1 cellular context compared by ENCODE assay signal in the genomic region with DNA sequence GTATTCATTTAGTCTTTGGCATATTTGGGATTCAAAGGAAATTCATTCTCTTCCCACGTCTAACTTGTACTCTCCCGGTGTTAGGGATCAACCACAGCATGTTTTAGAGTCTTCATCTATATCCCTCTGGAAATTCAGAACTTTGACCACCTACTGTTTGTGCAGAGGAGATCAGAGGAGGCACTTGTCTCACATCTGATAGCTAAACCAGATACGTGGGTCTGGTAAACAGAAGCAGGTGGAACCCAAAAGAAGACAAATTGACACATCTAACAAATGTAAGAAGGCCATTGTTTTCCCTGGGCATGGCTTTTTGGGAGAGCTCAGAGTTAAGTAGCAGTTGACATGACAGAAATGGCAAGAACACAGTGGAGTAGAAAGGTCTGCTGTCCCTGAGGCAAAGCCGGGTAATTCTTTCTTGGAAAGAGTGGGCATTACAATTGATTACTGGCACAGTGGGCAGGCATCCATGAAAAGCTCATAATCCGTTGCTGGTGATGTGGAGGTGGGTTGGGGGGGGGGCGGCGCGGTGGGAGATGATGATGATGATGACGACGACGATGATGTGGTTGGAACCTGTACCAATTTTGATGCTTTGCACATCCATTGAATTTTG.
TF ChIP-seq lines count a peak whose summit lies in the region.

No MANE protein-coding gene starts in this region.

TF ChIP-seq in HepG2, 621 proteins besides CTCF, POLR2A, EP300 and RAD21 (continued from another document and continues in another):
- TF ChIP-seq HES4 (CRISPR knock-in tag; IDR thresholded peaks at IDR 0.05; ENCODE audit: borderline replicate concordance): no peak
- TF ChIP-seq ZNF7 (CRISPR knock-in tag; IDR thresholded peaks at IDR 0.05): no peak
- TF ChIP-seq RAD51 (IDR thresholded peaks at IDR 0.05; ENCODE audit: borderline replicate concordance): no peak
- TF ChIP-seq ZNF790 (CRISPR knock-in tag; IDR thresholded peaks at IDR 0.05; ENCODE audit: borderline replicate concordance): no peak
- no peak for TF ChIP-seq GLI4 (CRISPR knock-in tag; IDR thresholded peaks at IDR 0.05; ENCODE audit: borderline replicate concordance)
- no peak for TF ChIP-seq MYNN (CRISPR knock-in tag; IDR thresholded peaks at IDR 0.05; ENCODE audit: low read depth)
- TF ChIP-seq TAF1 (CRISPR knock-in tag; IDR thresholded peaks at IDR 0.05): no peak
- TF ChIP-seq ZBTB25 (CRISPR knock-in tag; IDR thresholded peaks at IDR 0.05): no peak; the same call in 1 of the 2 replicates
- peak; percentile 78; the same call in 1 of the 2 replicates for TF ChIP-seq ZNF878 (CRISPR knock-in tag; IDR thresholded peaks at IDR 0.05)
- no peak for TF ChIP-seq ZNF781 (CRISPR knock-in tag; IDR thresholded peaks at IDR 0.05; ENCODE audit: borderline replicate concordance, not compliant biosample characterization)
- no peak for TF ChIP-seq ZFYVE20 (CRISPR knock-in tag; IDR thresholded peaks at IDR 0.05; ENCODE audit: borderline replicate concordance, low read depth)
- TF ChIP-seq MAFG (CRISPR knock-in tag; IDR thresholded peaks at IDR 0.05): no peak
- no peak for TF ChIP-seq ZNF619 (CRISPR knock-in tag; IDR thresholded peaks at IDR 0.05)
- no peak for TF ChIP-seq USF2 (IDR thresholded peaks at IDR 0.05; ENCODE audit: low read depth, low read length)
- TF ChIP-seq USF2 (CRISPR knock-in tag; IDR thresholded peaks at IDR 0.05; ENCODE audit: borderline replicate concordance): no peak
- TF ChIP-seq ZNF605 (CRISPR knock-in tag; IDR thresholded peaks at IDR 0.05): no peak
- TF ChIP-seq NFE2L1 (CRISPR knock-in tag; IDR thresholded peaks at IDR 0.05; ENCODE audit: borderline replicate concordance): no peak
- no peak for TF ChIP-seq ZNF33B (CRISPR knock-in tag; IDR thresholded peaks at IDR 0.05)
- TF ChIP-seq SALL1 (CRISPR knock-in tag; IDR thresholded peaks at IDR 0.05): peak; percentile 80
- no peak for TF ChIP-seq ZFP37 (CRISPR knock-in tag; IDR thresholded peaks at IDR 0.05; ENCODE audit: borderline replicate concordance)
- peak; percentile 37; the same call in 1 of the 2 replicates for TF ChIP-seq ZNF788 (CRISPR knock-in tag; IDR thresholded peaks at IDR 0.05; ENCODE audit: borderline replicate concordance)
- no peak for TF ChIP-seq CHD4 (IDR thresholded peaks at IDR 0.05; ENCODE audit: borderline replicate concordance, low read length)
- no peak for TF ChIP-seq ZNF747 (CRISPR knock-in tag; IDR thresholded peaks at IDR 0.05; ENCODE audit: borderline replicate concordance)
- TF ChIP-seq PTBP1 (IDR thresholded peaks at IDR 0.05; ENCODE audit: low read depth, low read length, poor library complexity, severe bottlenecking): no peak
- peak; percentile 78 for TF ChIP-seq NR2F6 (IDR thresholded peaks at IDR 0.05)
- TF ChIP-seq NR2F6 (CRISPR knock-in tag; IDR thresholded peaks at IDR 0.05): peak; percentile 79
- TF ChIP-seq TOE1 (CRISPR knock-in tag; IDR thresholded peaks at IDR 0.05): no peak
- TF ChIP-seq MEF2D (CRISPR knock-in tag; IDR thresholded peaks at IDR 0.05): 0 out of 2 replicates have a peak, but pooled peaks have one; percentile 38
- TF ChIP-seq SPEN (CRISPR knock-in tag; IDR thresholded peaks at IDR 0.05; ENCODE audit: low read depth): no peak
- TF ChIP-seq, protein P1, sequence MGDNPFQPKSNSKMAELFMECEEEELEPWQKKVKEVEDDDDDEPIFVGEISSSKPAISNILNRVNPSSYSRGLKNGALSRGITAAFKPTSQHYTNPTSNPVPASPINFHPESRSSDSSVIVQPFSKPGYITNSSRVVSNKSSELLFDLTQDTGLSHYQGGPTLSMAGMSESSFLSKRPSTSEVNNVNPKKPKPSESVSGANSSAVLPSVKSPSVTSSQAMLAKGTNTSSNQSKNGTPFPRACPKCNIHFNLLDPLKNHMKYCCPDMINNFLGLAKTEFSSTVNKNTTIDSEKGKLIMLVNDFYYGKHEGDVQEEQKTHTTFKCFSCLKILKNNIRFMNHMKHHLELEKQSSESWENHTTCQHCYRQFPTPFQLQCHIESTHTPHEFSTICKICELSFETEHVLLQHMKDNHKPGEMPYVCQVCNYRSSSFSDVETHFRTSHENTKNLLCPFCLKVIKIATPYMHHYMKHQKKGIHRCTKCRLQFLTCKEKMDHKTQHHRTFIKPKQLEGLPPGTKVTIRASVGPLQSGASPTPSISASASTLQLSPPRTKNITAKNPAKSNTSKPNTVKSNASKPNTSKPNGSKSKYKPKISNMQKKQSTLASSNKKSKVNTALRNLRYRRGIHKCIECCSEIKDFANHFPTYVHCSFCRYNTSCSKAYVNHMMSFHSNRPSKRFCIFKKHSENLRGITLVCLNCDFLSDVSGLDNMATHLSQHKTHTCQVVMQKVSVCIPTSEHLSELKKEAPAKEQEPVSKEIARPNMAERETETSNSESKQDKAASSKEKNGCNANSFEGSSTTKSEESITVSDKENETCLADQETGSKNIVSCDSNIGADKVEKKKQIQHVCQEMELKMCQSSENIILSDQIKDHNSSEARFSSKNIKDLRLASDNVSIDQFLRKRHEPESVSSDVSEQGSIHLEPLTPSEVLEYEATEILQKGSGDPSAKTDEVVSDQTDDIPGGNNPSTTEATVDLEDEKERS (CRISPR knock-in tag; IDR thresholded peaks at IDR 0.05): no peak; the same call in 1 of the 2 replicates
- no peak for TF ChIP-seq HNRNPK (IDR thresholded peaks at IDR 0.05; ENCODE audit: low read depth, low read length, poor library complexity, severe bottlenecking)
- peak; percentile 69 for TF ChIP-seq ASH2L (IDR thresholded peaks at IDR 0.05; ENCODE audit: insufficient read length, low read depth, low read length)
- no peak for TF ChIP-seq GPN1 (CRISPR knock-in tag; IDR thresholded peaks at IDR 0.05; ENCODE audit: borderline replicate concordance)
- TF ChIP-seq PAXIP1 (CRISPR knock-in tag; conservative IDR thresholded peaks at IDR 0.05): peak; percentile 98
- TF ChIP-seq, protein P2, sequence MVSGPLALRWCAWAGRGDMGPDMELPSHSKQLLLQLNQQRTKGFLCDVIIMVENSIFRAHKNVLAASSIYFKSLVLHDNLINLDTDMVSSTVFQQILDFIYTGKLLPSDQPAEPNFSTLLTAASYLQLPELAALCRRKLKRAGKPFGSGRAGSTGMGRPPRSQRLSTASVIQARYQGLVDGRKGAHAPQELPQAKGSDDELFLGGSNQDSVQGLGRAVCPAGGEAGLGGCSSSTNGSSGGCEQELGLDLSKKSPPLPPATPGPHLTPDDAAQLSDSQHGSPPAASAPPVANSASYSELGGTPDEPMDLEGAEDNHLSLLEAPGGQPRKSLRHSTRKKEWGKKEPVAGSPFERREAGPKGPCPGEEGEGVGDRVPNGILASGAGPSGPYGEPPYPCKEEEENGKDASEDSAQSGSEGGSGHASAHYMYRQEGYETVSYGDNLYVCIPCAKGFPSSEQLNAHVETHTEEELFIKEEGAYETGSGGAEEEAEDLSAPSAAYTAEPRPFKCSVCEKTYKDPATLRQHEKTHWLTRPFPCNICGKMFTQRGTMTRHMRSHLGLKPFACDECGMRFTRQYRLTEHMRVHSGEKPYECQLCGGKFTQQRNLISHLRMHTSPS (CRISPR knock-in tag; IDR thresholded peaks at IDR 0.05; ENCODE audit: low read depth): no peak; the same call in 1 of the 2 replicates
- no peak for TF ChIP-seq DDIT3 (CRISPR knock-in tag; IDR thresholded peaks at IDR 0.05)
- TF ChIP-seq HNF4A (CRISPR knock-in tag; IDR thresholded peaks at IDR 0.05): peak; percentile 96
- peak; percentile 38; the same call in 1 of the 2 replicates for TF ChIP-seq ZBTB26 (CRISPR knock-in tag; IDR thresholded peaks at IDR 0.05; ENCODE audit: borderline replicate concordance)
- TF ChIP-seq, protein P3, sequence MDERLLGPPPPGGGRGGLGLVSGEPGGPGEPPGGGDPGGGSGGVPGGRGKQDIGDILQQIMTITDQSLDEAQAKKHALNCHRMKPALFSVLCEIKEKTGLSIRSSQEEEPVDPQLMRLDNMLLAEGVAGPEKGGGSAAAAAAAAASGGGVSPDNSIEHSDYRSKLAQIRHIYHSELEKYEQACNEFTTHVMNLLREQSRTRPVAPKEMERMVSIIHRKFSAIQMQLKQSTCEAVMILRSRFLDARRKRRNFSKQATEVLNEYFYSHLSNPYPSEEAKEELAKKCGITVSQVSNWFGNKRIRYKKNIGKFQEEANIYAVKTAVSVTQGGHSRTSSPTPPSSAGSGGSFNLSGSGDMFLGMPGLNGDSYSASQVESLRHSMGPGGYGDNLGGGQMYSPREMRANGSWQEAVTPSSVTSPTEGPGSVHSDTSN (CRISPR knock-in tag; IDR thresholded peaks at IDR 0.05): peak; percentile 46; the same call in 1 of the 2 replicates
- no peak for TF ChIP-seq MAF1 (CRISPR knock-in tag; IDR thresholded peaks at IDR 0.05; ENCODE audit: borderline replicate concordance)
- peak; percentile 70; the same call in 1 of the 2 replicates for TF ChIP-seq REPIN1 (CRISPR knock-in tag; IDR thresholded peaks at IDR 0.05; ENCODE audit: borderline replicate concordance, low read depth)
- TF ChIP-seq IKZF4 (CRISPR knock-in tag; IDR thresholded peaks at IDR 0.05; ENCODE audit: borderline replicate concordance, low read depth, not compliant biosample characterization): no peak
- no peak for TF ChIP-seq SSRP1 (CRISPR knock-in tag; IDR thresholded peaks at IDR 0.05)
- TF ChIP-seq, protein P4, sequence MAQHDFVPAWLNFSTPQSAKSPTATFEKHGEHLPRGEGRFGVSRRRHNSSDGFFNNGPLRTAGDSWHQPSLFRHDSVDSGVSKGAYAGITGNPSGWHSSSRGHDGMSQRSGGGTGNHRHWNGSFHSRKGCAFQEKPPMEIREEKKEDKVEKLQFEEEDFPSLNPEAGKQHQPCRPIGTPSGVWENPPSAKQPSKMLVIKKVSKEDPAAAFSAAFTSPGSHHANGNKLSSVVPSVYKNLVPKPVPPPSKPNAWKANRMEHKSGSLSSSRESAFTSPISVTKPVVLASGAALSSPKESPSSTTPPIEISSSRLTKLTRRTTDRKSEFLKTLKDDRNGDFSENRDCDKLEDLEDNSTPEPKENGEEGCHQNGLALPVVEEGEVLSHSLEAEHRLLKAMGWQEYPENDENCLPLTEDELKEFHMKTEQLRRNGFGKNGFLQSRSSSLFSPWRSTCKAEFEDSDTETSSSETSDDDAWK (CRISPR knock-in tag; IDR thresholded peaks at IDR 0.05): no peak
- TF ChIP-seq ZSCAN25 (CRISPR knock-in tag; IDR thresholded peaks at IDR 0.05): no peak
